In the genomic region with DNA sequence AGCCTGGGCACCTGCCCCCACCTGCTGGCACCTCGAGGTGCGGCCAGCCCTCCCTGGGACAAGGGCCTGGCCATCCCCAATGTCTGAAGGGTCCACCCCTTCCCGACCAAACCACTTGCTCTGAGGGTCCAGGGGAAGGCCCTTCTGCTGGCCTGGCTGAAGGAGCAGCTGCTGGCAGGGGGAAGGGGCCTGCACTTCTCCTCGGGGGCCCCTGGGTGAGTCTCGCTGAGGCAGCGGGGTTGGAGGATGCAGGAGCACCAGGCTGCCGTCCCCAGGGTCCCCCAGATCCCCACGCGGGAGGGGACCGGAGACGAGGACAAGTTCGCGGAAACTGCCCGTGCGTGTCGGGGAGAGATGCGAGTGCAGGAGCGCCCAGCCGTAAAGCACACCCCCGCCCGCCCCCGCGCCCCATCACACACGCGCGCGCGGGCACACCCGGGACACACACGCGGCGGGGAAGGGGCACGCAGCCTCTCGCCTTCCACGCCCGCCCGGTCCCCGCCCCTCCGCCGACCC, we compare ENCODE assay signal across 9 cellular contexts. TPM values are rescaled to one million over a fixed set of nuclear protein-coding genes. Genes with fewer than 3 reads are reported as not detected.
A peak's percentile ranks its signal among the peaks of the same experiment; 100 is the strongest.
DNase-seq lines count a peak whose midpoint lies in the region; ATAC-seq and TF ChIP-seq lines count a peak whose summit lies in the region.
"Had no signal": no experiment of that assay in that cellular context is flagged by ENCODE, and none has a peak within 500 bp of the region (broad histone marks: within the 10 kb centered on the region; RNA-seq: fewer than 3 reads in every experiment).

No MANE protein-coding gene starts in this region.

- POLR2A ChIA-PET in A673 (lab: Charles Lee; ENCODE audit: low non-redundant PET), result no interaction called here

- peak overlapping the region; percentile 72 for H2AFZ ChIP-seq in neuronal stem cell (ENCODE audit: low read length)

- CTCF ChIA-PET in A673 (lab: Charles Lee), result no interaction called here

- H3K4me2 ChIP-seq in neuronal stem cell (ENCODE audit: insufficient read depth, low read length, poor library complexity, severe bottlenecking), result peak overlapping the region; percentile 77

- H3K14ac ChIP-seq in neuronal stem cell (ENCODE audit: low read length), result peak overlapping the region; percentile 75

- peak overlapping the region; percentile 91 for H3K9ac ChIP-seq in neuronal stem cell (ENCODE audit: low read depth, low read length, poor library complexity)

- WGBS in neuronal stem cell (ENCODE audit: extremely low coverage in 2 of 2, insufficient read length in 2 of 2, insufficient replicate concordance in 1 of 2), 2 donors, result no CpG with 5 or more reads among the region's 40 CpGs

- in situ Hi-C loops in ACHN (cut with HindIII; ENCODE audit: low pct_ligation_motif_present, low pct_unique_long_range_greater_than_20kb, low sequenced_read_pairs), result no loop called here

- no peaks in the 10 kb centered on the region for H3K27me3 ChIP-seq in A673 (replicated peaks; ENCODE audit: insufficient read depth, low read depth, low read length, poor library complexity)
- H3K27me3 ChIP-seq in neuronal stem cell (ENCODE audit: control insufficient read depth in 3 of 3, insufficient read depth in 3 of 3, low read depth in 1 of 3, low read length in 3 of 3), result peaks cover 0 to 27% (median 0%) of the 10 kb centered on the region in 3 experiments

- intact Hi-C loops in A673 (cut with micrococcal nuclease; ENCODE audit: unreplicated experiment), result no loop called here

- DNase-seq in A673 (ENCODE audit: low spot score) (peak; percentile 51), T-helper 9 cell (peak; percentile 47), choroid plexus epithelial cell (ENCODE audit: low read depth) (no peak), neuronal stem cell (ENCODE audit: low spot score) (peak; percentile 51), ACHN (no peak), COLO829 (ENCODE audit: low spot score) (no peak)

- H4K8ac ChIP-seq in neuronal stem cell (ENCODE audit: low read depth, low read length), result no peak overlapping the region

- peak overlapping the region; percentile 93 for H2BK15ac ChIP-seq in neuronal stem cell (ENCODE audit: low read length)

- H2BK12ac ChIP-seq in neuronal stem cell (ENCODE audit: low read length), result peak overlapping the region; percentile 70

- no peaks in the 10 kb centered on the region for H3K9me3 ChIP-seq in A673 (ENCODE audit: low read depth, low read length, poor library complexity, severe bottlenecking)
- H3K9me3 ChIP-seq in neuronal stem cell (replicated peaks in 1 of 2; ENCODE audit: control insufficient read depth in 2 of 2, insufficient read depth in 1 of 2, low read depth in 1 of 2, low read length in 2 of 2), result peaks cover 0 to 3% of the 10 kb centered on the region in 2 donors

- H3K27ac ChIP-seq in A673 (ENCODE audit: low read depth, low read length, poor library complexity, severe bottlenecking) (peak overlapping the region; percentile 55), neuronal stem cell (replicated peaks; ENCODE audit: low read length) (peak overlapping the region; percentile 63)

- H3K79me1 ChIP-seq in neuronal stem cell (ENCODE audit: low read depth, low read length), result peaks cover 15% of the 10 kb centered on the region

- peak overlapping the region; percentile 91 for H3K23ac ChIP-seq in neuronal stem cell (ENCODE audit: low read depth, low read length, poor library complexity)

- no peak overlapping the region for H4K91ac ChIP-seq in neuronal stem cell (ENCODE audit: low read depth, low read length, poor library complexity)

- peaks cover 36% of the 10 kb centered on the region for H3K4me1 ChIP-seq in A673 (ENCODE audit: insufficient read depth, low read length, poor library complexity, severe bottlenecking)
- H3K4me1 ChIP-seq in neuronal stem cell (ENCODE audit: control insufficient read depth in 2 of 2, insufficient read depth in 1 of 2, low read depth in 1 of 2, low read length in 2 of 2), result peaks cover 11 to 12% of the 10 kb centered on the region in 2 donors

- peak overlapping the region; percentile 76 for H3K4ac ChIP-seq in neuronal stem cell (ENCODE audit: low read length)

- peak overlapping the region; percentile 100 for H2BK120ac ChIP-seq in neuronal stem cell (ENCODE audit: low read depth, low read length)

- BruUV-seq in A673 (replicated peaks; lab: Mats Ljungman, UMichigan), result no TSS peak

- H2AK5ac ChIP-seq in neuronal stem cell (ENCODE audit: low read depth, low read length), result peak overlapping the region; percentile 97

- H2BK5ac ChIP-seq in neuronal stem cell (ENCODE audit: low read length), result peak overlapping the region; percentile 54

- no peak for TF ChIP-seq CTCF in A673 (conservative IDR thresholded peaks at IDR 0.05; ENCODE audit: low read depth, low read length)
- TF ChIP-seq CTCF in choroid plexus epithelial cell (conservative IDR thresholded peaks at IDR 0.05; ENCODE audit: low read depth, low read length), result no peak

- peak overlapping the region; percentile 47 for H3K4me3 ChIP-seq in A673 (ENCODE audit: low read depth, low read length, poor library complexity, severe bottlenecking)
- peak overlapping the region; percentile 33 for H3K4me3 ChIP-seq in choroid plexus epithelial cell (ENCODE audit: low read depth, low read length)
- H3K4me3 ChIP-seq in neuronal stem cell (ENCODE audit: low read length in 2 of 2), result peak overlapping the region; percentile 43 to 74

- peak overlapping the region; percentile 99 for H3K18ac ChIP-seq in neuronal stem cell (ENCODE audit: low read length)

- no peak for ATAC-seq in GM21723 (IDR thresholded peaks at IDR 0.05; ENCODE audit: unreplicated experiment)
- ATAC-seq in HG02884 (IDR thresholded peaks at IDR 0.05; ENCODE audit: unreplicated experiment), result no peak

- no peaks in the 10 kb centered on the region for H3K36me3 ChIP-seq in A673 (ENCODE audit: insufficient read depth, low read length, poor library complexity, severe bottlenecking)
- H3K36me3 ChIP-seq in neuronal stem cell (replicated peaks in 1 of 2; ENCODE audit: control insufficient read depth in 2 of 2, insufficient read depth in 2 of 2, low read length in 2 of 2), result no peaks in the 10 kb centered on the region

RNA-seq across cellular contexts. Expression of gene CACNA1H, which starts 0.7 kb away (rescaled TPM):
- 19.7 and 25.0 TPM in 2 replicates for total RNA-seq in A673 (2021)
- 21.5 TPM for polyA plus RNA-seq in neuronal stem cell (2013, experiment 1 of 2)
- polyA plus RNA-seq in neuronal stem cell (2013, experiment 2 of 2), result 21.7 TPM

RNA-seq across cellular contexts. Expression of gene C1QTNF8, which starts 56.1 kb away (rescaled TPM):
- total RNA-seq in A673 (2021), result not detected in 2 replicates
- not detected for polyA plus RNA-seq in neuronal stem cell (2013, experiment 1 of 2)
- not detected for polyA plus RNA-seq in neuronal stem cell (2013, experiment 2 of 2)
- total RNA-seq: epithelial cell of proximal tubule had no signal

Comparison
In these comparisons a context has a peak if more than half of its experiments do, and no peak if none do; other contexts are left out.
1. DNase-seq: peak in A673 (single experiment), T-helper 9 cell (single experiment) and neuronal stem cell (single experiment); none in choroid plexus epithelial cell (single experiment), ACHN (single experiment) and COLO829 (single experiment).
2. Peak in every context shown above with its lines, with median percentiles within 50 percentile points of each other: H3K4me3 ChIP-seq.